ENCODE assay signal across 11 cellular contexts in genomic region chr10:110326351-110327032, GRCh38. TPM values are rescaled to one million over a fixed set of nuclear protein-coding genes. Genes with fewer than 3 reads are reported as not detected.
DNase-seq lines count a peak whose midpoint lies in the region; ATAC-seq and TF ChIP-seq lines count a peak whose summit lies in the region.
"Had no signal": no experiment of that assay in that cellular context is flagged by ENCODE, and none has a peak within 500 bp of the region (broad histone marks: within the 10 kb centered on the region; RNA-seq: fewer than 3 reads in every experiment).

No MANE protein-coding gene starts in this region.

- H2AFZ ChIP-seq in HCT116 (ENCODE audit: low read depth, low read length, poor library complexity, severe bottlenecking) = peak overlapping the region; percentile 12

- CTCF ChIA-PET in HCT116 (lab: Charles Lee) = interaction anchor here (1.1 kb wide), 1 partner anchor 273 kb away, joined by 3 read pairs; no protein-coding TSS in a partner anchor

- H3K27ac Mint-ChIP-seq in activated T-helper 2 cell treated with anti-CD3 and anti-CD28 coated beads, Interferon-gamma antibody, Interleukin-2, Interleukin-4, amounts not matched to agents 10 μg/mL and 5 μg/mL and 100 μg/mL, durations not matched to agents 14 hours and 24 hours and 36 hours = peak overlapping the region; percentile 12

- H3K4me1 ChIP-seq in HCT116 (ENCODE audit: control insufficient read depth in 1 of 2, insufficient read depth in 2 of 2, low read length in 2 of 2) = peaks cover 0 to 28% of the 10 kb centered on the region in 2 experiments; a peak in 2 of 4 replicates
- H3K4me1 ChIP-seq: prostate gland had no signal

- H3K4me3 ChIP-seq in HCT116 (replicated peaks in 1 of 2; ENCODE audit: low read depth in 1 of 2, low read length in 2 of 2) (no peak overlapping the region), MG63 (no peak overlapping the region)
- H3K4me3 ChIP-seq: prostate gland had no signal

- ATAC-seq in HCT116 = no peak; the same call in 1 of the 2 replicates

- no peak overlapping the region for H3K27ac ChIP-seq in HCT116 (ENCODE audit: low read depth, low read length)
- H3K27ac ChIP-seq: prostate gland had no signal

- DNase-seq in Caki2 (ENCODE audit: low read depth) (peak; percentile 63), HCT116 (ENCODE audit: low read depth, low spot score) (peak; percentile 24), kidney glomerular epithelial cell (lab: John Stamatoyannopoulos, UW) (peak; percentile 19), mesenteric fat pad (ENCODE audit: low spot score) (no peak), NCI-H524 (lab: John Stamatoyannopoulos, UW) (no peak), NCI-H2196 treated with DMSO at 0.1 percent for 48 hours (lab: John Stamatoyannopoulos, UW; ENCODE audit: unreplicated experiment) (no peak), MG63 (no peak)
- no peak for DNase-seq in activated T-helper 2 cell treated with anti-CD3 and anti-CD28 coated beads, Interferon-gamma antibody, Interleukin-2, Interleukin-4, amounts not matched to agents 10 μg/mL and 5 μg/mL and 100 μg/mL, durations not matched to agents 14 hours and 24 hours and 36 hours (ENCODE audit: low spot score)
- DNase-seq: NCI-H226, T1000 had no signal

- H3K27me3 ChIP-seq in HCT116 (ENCODE audit: insufficient read depth, low read length) = no peaks in the 10 kb centered on the region
- no peaks in the 10 kb centered on the region for H3K27me3 ChIP-seq in MG63

- no peak overlapping the region for H3K9ac ChIP-seq in HCT116 (ENCODE audit: low read length)

- H3K36me3 ChIP-seq in HCT116 (ENCODE audit: control insufficient read depth in 1 of 2, insufficient read depth in 2 of 2, low read length in 2 of 2) = no peaks in the 10 kb centered on the region
- no peaks in the 10 kb centered on the region for H3K36me3 ChIP-seq in MG63
- H3K36me3 ChIP-seq: prostate gland had no signal

- no peak overlapping the region for H3K4me3 Mint-ChIP-seq in activated T-helper 2 cell treated with anti-CD3 and anti-CD28 coated beads, Interferon-gamma antibody, Interleukin-2, Interleukin-4, amounts not matched to agents 10 μg/mL and 5 μg/mL and 100 μg/mL, durations not matched to agents 14 hours and 24 hours and 36 hours (ENCODE audit: low read depth)

- intact Hi-C loops in HCT116 (cut with micrococcal nuclease) = no loop called here
- intact Hi-C loops in activated T-helper 2 cell treated with anti-CD3 and anti-CD28 coated beads, Interferon-gamma antibody, Interleukin-2, Interleukin-4, amounts not matched to agents 10 μg/mL and 5 μg/mL and 100 μg/mL, durations not matched to agents 14 hours and 24 hours and 36 hours (cut with micrococcal nuclease) = loop anchor here (1.0 kb wide), 1 partner anchor 9 kb away; no protein-coding TSS in a partner anchor

- peaks cover 24% of the 10 kb centered on the region for H3K36me3 Mint-ChIP-seq in activated T-helper 2 cell treated with anti-CD3 and anti-CD28 coated beads, Interferon-gamma antibody, Interleukin-2, Interleukin-4, amounts not matched to agents 10 μg/mL and 5 μg/mL and 100 μg/mL, durations not matched to agents 14 hours and 24 hours and 36 hours (ENCODE audit: low read depth)

- no peaks in the 10 kb centered on the region for H4K20me1 ChIP-seq in HCT116 (ENCODE audit: insufficient read depth)

- no peak for TF ChIP-seq POLR2A in HCT116 (IDR thresholded peaks at IDR 0.05; ENCODE audit: borderline replicate concordance, extremely low read depth, insufficient read depth, insufficient read length)

- in situ Hi-C loops in Caki2 (cut with HindIII; ENCODE audit: low pct_unique_long_range_greater_than_20kb, low sequenced_read_pairs) = loop anchor here (25.0 kb wide), 1 partner anchor 236 kb away; the partner anchor contains the start of gene SMC3

- RAD21 ChIA-PET in HCT116 (lab: Charles Lee; ENCODE audit: low non-redundant PET in 1 of 2, low total read pairs in 2 of 2, uncharacterized antibody in 2 of 2, unreplicated experiment in 2 of 2) = no interaction called here

- no peak for TF ChIP-seq RAD21 in HCT116 (IDR thresholded peaks at IDR 0.05; ENCODE audit: low read depth)

- peaks cover 33% of the 10 kb centered on the region for H3K9me3 Mint-ChIP-seq in activated T-helper 2 cell treated with anti-CD3 and anti-CD28 coated beads, Interferon-gamma antibody, Interleukin-2, Interleukin-4, amounts not matched to agents 10 μg/mL and 5 μg/mL and 100 μg/mL, durations not matched to agents 14 hours and 24 hours and 36 hours

- no peak for TF ChIP-seq CTCF in HCT116 (IDR thresholded peaks at IDR 0.05 in 2 of 3, conservative IDR thresholded peaks at IDR 0.05 in 1 of 3; ENCODE audit: borderline replicate concordance in 1 of 3, insufficient read depth in 1 of 3, low read depth in 2 of 3, low read length in 2 of 3)

- POLR2A ChIA-PET in HCT116 (lab: Charles Lee) = interaction anchor here (1.8 kb wide), 1 partner anchor 27 kb away, joined by 4 read pairs; no protein-coding TSS in a partner anchor

- BruUV-seq in HCT116 (replicated peaks; lab: Mats Ljungman, UMichigan) = no TSS peak

- H3K4me1 Mint-ChIP-seq in activated T-helper 2 cell treated with anti-CD3 and anti-CD28 coated beads, Interferon-gamma antibody, Interleukin-2, Interleukin-4, amounts not matched to agents 10 μg/mL and 5 μg/mL and 100 μg/mL, durations not matched to agents 14 hours and 24 hours and 36 hours (ENCODE audit: low read depth) = peaks cover 46% of the 10 kb centered on the region

- peak overlapping the region; percentile 24 for H3K4me2 ChIP-seq in HCT116 (ENCODE audit: low read length)

- H3K9me3 ChIP-seq in HCT116 (ENCODE audit: control insufficient read depth in 1 of 2, insufficient read depth in 1 of 2, low read depth in 1 of 2, low read length in 2 of 2) (peaks cover 8 to 17% of the 10 kb centered on the region in 2 experiments; a peak in 2 of 4 replicates), MG63 (peaks cover 5% of the 10 kb centered on the region)
- H3K9me3 ChIP-seq: prostate gland had no signal

- no peaks in the 10 kb centered on the region for H3K27me3 Mint-ChIP-seq in activated T-helper 2 cell treated with anti-CD3 and anti-CD28 coated beads, Interferon-gamma antibody, Interleukin-2, Interleukin-4, amounts not matched to agents 10 μg/mL and 5 μg/mL and 100 μg/mL, durations not matched to agents 14 hours and 24 hours and 36 hours (ENCODE audit: low read depth)

- H3K79me2 ChIP-seq in HCT116 (ENCODE audit: insufficient read depth, low read length) = no peaks in the 10 kb centered on the region

- H3K9me2 ChIP-seq in HCT116 (ENCODE audit: insufficient read depth) = no peaks in the 10 kb centered on the region

TF ChIP-seq in HCT116, 20 proteins besides CTCF, POLR2A, EP300 and RAD21:
- TF ChIP-seq YY1 (IDR thresholded peaks at IDR 0.05; ENCODE audit: extremely low read depth, insufficient replicate concordance, low read depth, low read length) = no peak
- TF ChIP-seq SP1 (IDR thresholded peaks at IDR 0.05; ENCODE audit: low read depth) = peak; percentile 36; the same call in 1 of the 2 replicates
- TF ChIP-seq ELF1 (IDR thresholded peaks at IDR 0.05; ENCODE audit: borderline replicate concordance, low read depth) = no peak
- no peak for TF ChIP-seq FOSL1 (IDR thresholded peaks at IDR 0.05; ENCODE audit: low read depth)

RNA-seq across cellular contexts. Expression of gene SMNDC1, which starts 21.8 kb away (rescaled TPM):
- total RNA-seq in Caki2 (2014; rRNA removed; shearing (Covaris generic); ENCODE audit: low replicate concordance) = 2.2 and 7.5 TPM in 2 replicates
- 61.7 TPM for total RNA-seq in HCT116 (2021; ENCODE audit: unreplicated experiment)
- polyA plus RNA-seq in HCT116 (2012) = 21.9 and 23.6 TPM in 2 replicates
- total RNA-seq in activated T-helper 2 cell treated with anti-CD3 and anti-CD28 coated beads, Interferon-gamma antibody, Interleukin-2, Interleukin-4, amounts not matched to agents 10 μg/mL and 5 μg/mL and 100 μg/mL, durations not matched to agents 14 hours and 24 hours and 36 hours = 40.2 and 43.1 TPM in 2 replicates
- 26.1 TPM for total RNA-seq in mesenteric fat pad
- 5.1 and 14.6 TPM in 2 replicates for total RNA-seq in MG63 (2014; rRNA removed; shearing (Covaris generic); ENCODE audit: low replicate concordance)

Comparison
In these comparisons a context has a peak if more than half of its experiments do, and no peak if none do; other contexts are left out.
1. DNase-seq: peak in Caki2 (single experiment), HCT116 (single experiment) and kidney glomerular epithelial cell (single experiment); none in activated T-helper 2 cell treated with anti-CD3 and anti-CD28 coated beads, Interferon-gamma antibody, Interleukin-2, Interleukin-4, amounts not matched to agents 10 μg/mL and 5 μg/mL and 100 μg/mL, durations not matched to agents 14 hours and 24 hours and 36 hours (single experiment), mesenteric fat pad (single experiment), NCI-H524 (0 of 2), NCI-H2196 treated with DMSO at 0.1 percent for 48 hours (single experiment) and MG63 (single experiment).